In the genomic region with DNA sequence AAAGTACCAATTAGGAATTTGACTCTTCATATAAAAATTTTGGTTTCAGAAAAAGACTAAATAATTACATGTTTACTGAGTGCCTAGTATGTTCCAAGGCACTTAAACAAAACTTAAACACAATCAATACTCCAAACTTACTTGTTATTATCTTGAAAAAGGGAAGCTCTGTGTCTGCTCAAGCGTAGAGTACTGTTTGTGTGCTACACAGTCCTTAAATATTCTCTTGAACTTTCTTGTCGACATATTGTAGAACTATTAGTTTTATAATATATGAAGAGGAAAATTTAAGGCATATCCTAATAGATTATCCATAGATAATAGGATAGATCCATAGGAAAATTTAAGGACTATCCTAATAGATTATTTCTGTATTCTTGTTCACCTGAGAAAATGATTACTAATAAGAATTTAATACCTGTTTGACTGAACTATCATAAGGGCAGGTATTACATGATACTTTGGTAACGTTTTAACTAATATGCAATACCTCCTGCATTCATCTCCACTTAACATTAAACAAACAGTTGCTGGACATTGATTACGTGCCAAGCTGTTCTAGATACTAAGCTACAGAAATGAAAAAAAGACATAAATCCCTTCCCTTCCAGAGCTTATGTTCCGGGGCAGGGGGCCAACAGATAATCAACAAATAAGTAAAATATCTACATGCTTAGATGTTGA, we compare ENCODE assay signal across 14 cellular contexts.
"Had no signal": no experiment of that assay in that cellular context is flagged by ENCODE, and none has a peak within 500 bp of the region (broad histone marks: within the 10 kb centered on the region; RNA-seq: fewer than 3 reads in every experiment).

No MANE protein-coding gene starts in this region.

- DNase-seq: activated CD4-positive, alpha-beta T cell treated with anti-CD3 and anti-CD28 coated beads, Interleukin-2, amount 50 U/mL, for 1 hour; activated effector memory CD4-positive, alpha-beta T cell treated with Interleukin-2 at 50 U/mL for 16 hours; activated T-cell treated with anti-CD3 and anti-CD28 coated beads, Interleukin-2, amount 50 U/mL, for 1 hour; amygdala; brain microvascular endothelial cell; esophagus squamous epithelium; mesendoderm; nephron progenitor cell; stimulated activated CD4-positive, alpha-beta T cell treated with anti-CD3 and anti-CD28 coated beads, Interleukin-4, amount 100 ng/mL, for 1 hour; stimulated activated CD8-positive, alpha-beta memory T cell treated with anti-CD3 and anti-CD28 coated beads, Interleukin-4, amount 100 ng/mL, for 48 hours; stimulated activated naive CD8-positive, alpha-beta T cell treated with anti-CD3 and anti-CD28 coated beads, Interleukin-15, amount 100 ng/mL, for 72 hours; tibial artery had no signal

- H3K9me3 Mint-ChIP-seq: stimulated activated naive CD8-positive, alpha-beta T cell treated with anti-CD3 and anti-CD28 coated beads, Interleukin-15, amount 100 ng/mL, for 72 hours had no signal

- ATAC-seq: stimulated activated naive CD8-positive, alpha-beta T cell treated with anti-CD3 and anti-CD28 coated beads, Interleukin-15, amount 100 ng/mL, for 72 hours had no signal

- H3K27ac ChIP-seq: brain microvascular endothelial cell, esophagus squamous epithelium, tibial artery, vagina had no signal

- H3K4me1 ChIP-seq: vagina had no signal

- H3K9me3 ChIP-seq: esophagus squamous epithelium, tibial artery, vagina had no signal

- H3K36me3 ChIP-seq: brain microvascular endothelial cell, esophagus squamous epithelium, tibial artery, vagina had no signal

- H3K27ac Mint-ChIP-seq: activated naive CD8-positive, alpha-beta T cell; nephron progenitor cell; stimulated activated naive CD8-positive, alpha-beta T cell treated with anti-CD3 and anti-CD28 coated beads, Interleukin-15, amount 100 ng/mL, for 72 hours had no signal

- H3K4me1 Mint-ChIP-seq: nephron progenitor cell; stimulated activated naive CD8-positive, alpha-beta T cell treated with anti-CD3 and anti-CD28 coated beads, Interleukin-15, amount 100 ng/mL, for 72 hours had no signal

- H3K4me3 Mint-ChIP-seq: activated naive CD8-positive, alpha-beta T cell; nephron progenitor cell; stimulated activated naive CD8-positive, alpha-beta T cell treated with anti-CD3 and anti-CD28 coated beads, Interleukin-15, amount 100 ng/mL, for 72 hours had no signal

- H3K36me3 Mint-ChIP-seq: activated naive CD8-positive, alpha-beta T cell had no signal

- H3K4me3 ChIP-seq: esophagus squamous epithelium, tibial artery, vagina had no signal

- H3K27me3 ChIP-seq: brain microvascular endothelial cell, esophagus squamous epithelium, tibial artery, vagina had no signal
